Comparison of ENCODE assay signal across 23 cellular contexts in genomic region chr1:99816656-99817055, GRCh38. TPM values are rescaled to one million over a fixed set of nuclear protein-coding genes. Genes with fewer than 3 reads are reported as not detected.
DNase-seq lines count a peak whose midpoint lies in the region; ATAC-seq, FAIRE-seq and TF ChIP-seq lines count a peak whose summit lies in the region.
"Had no signal": no experiment of that assay in that cellular context is flagged by ENCODE, and none has a peak within 500 bp of the region (broad histone marks: within the 10 kb centered on the region; RNA-seq: fewer than 3 reads in every experiment).

No MANE protein-coding gene starts in this region.

- H3K27ac ChIP-seq in GM23338 (ENCODE audit: low read depth) (no peak overlapping the region), psoas muscle (peak overlapping the region; percentile 78), kidney (ENCODE audit: low read depth in 2 of 2, low read length in 2 of 2) (no peak overlapping the region)
- H3K27ac ChIP-seq: 22Rv1, BLaER1, C4-2B had no signal

- H3K9ac ChIP-seq in kidney (ENCODE audit: low read length in 2 of 2), result no peak overlapping the region
- H3K9ac ChIP-seq: BLaER1 had no signal

- H3K4me1 Mint-ChIP-seq in GM23338 (peaks cover 3% of the 10 kb centered on the region; the same call in 2 of the 3 replicates), chondrocyte (ENCODE audit: low read depth) (no peaks in the 10 kb centered on the region)
- H3K4me1 Mint-ChIP-seq in stimulated activated effector memory CD8-positive, alpha-beta T cell treated with anti-CD3 and anti-CD28 coated beads, Interleukin-12 subunit alpha, Interleukin-12 subunit beta, amount 100 ng/mL, for 72 hours, result peaks cover 14% of the 10 kb centered on the region

- H3K27me3 Mint-ChIP-seq in GM23338 (ENCODE audit: insufficient read depth, low read depth, poor library complexity), result no peaks in the 10 kb centered on the region
- H3K27me3 Mint-ChIP-seq in chondrocyte (ENCODE audit: low read depth), result peaks cover 7% of the 10 kb centered on the region

- no peak overlapping the region for H3K4me2 ChIP-seq in GM23338
- H3K4me2 ChIP-seq: BLaER1 had no signal

- no peak overlapping the region for H3K4me3 ChIP-seq in GM23338
- H3K4me3 ChIP-seq in psoas muscle, result no peak overlapping the region
- H3K4me3 ChIP-seq in kidney (ENCODE audit: low read length in 2 of 2), result no peak overlapping the region
- H3K4me3 ChIP-seq: BLaER1, GM12878 had no signal

- no peaks in the 10 kb centered on the region for H3F3A ChIP-seq in GM23338 (replicated peaks; ENCODE audit: low read depth)

- in situ Hi-C loops in GM13976 (cut with MboI; ENCODE audit: low sequenced_read_pairs, unreplicated experiment), result loop anchor here (10.0 kb wide), 1 partner anchor 318 kb away; the partner anchor contains the start of genes SASS6 and TRMT13

- 27 to 37% (median 28%) methylated on average over 8 of the region's 8 CpGs for WGBS in psoas muscle, 3 donors

- H2AFZ ChIP-seq in GM23338, result peak overlapping the region; percentile 59; the same call in 1 of the 2 replicates

- H3K4me3 Mint-ChIP-seq in GM23338 (no peak overlapping the region), chondrocyte (ENCODE audit: unreplicated experiment) (no peak overlapping the region)
- no peak overlapping the region for H3K4me3 Mint-ChIP-seq in stimulated activated effector memory CD8-positive, alpha-beta T cell treated with anti-CD3 and anti-CD28 coated beads, Interleukin-12 subunit alpha, Interleukin-12 subunit beta, amount 100 ng/mL, for 72 hours
- H3K4me3 Mint-ChIP-seq: B cell; CD4-positive, CD25-positive, alpha-beta regulatory T cell; CD8-positive, alpha-beta T cell had no signal

- DNase-seq in GM23338 (ENCODE audit: low spot score) (no peak), left kidney (ENCODE audit: low read depth, low spot score) (peak; percentile 3), psoas muscle (peak in 1 of 2 donors; percentile 61), kidney (no peak), chondrocyte (ENCODE audit: low spot score) (no peak), GM13976 (ENCODE audit: low spot score) (no peak)
- DNase-seq in stimulated activated effector memory CD8-positive, alpha-beta T cell treated with anti-CD3 and anti-CD28 coated beads, Interleukin-12 subunit alpha, Interleukin-12 subunit beta, amount 100 ng/mL, for 72 hours (ENCODE audit: low spot score in 2 of 2), result no peak
- DNase-seq: Caco-2; CD4-positive, CD25-positive, alpha-beta regulatory T cell; CD8-positive, alpha-beta T cell; DMS153; DND-41; GOT3; HCEC 1CT had no signal

- no peaks in the 10 kb centered on the region for H3K36me3 ChIP-seq in GM23338 (ENCODE audit: insufficient read depth)
- no peaks in the 10 kb centered on the region for H3K36me3 ChIP-seq in psoas muscle (ENCODE audit: insufficient read depth in 1 of 2, low read depth in 1 of 2)
- H3K36me3 ChIP-seq in kidney (ENCODE audit: control insufficient read depth in 1 of 2, insufficient read depth in 2 of 2, low read length in 2 of 2), result no peaks in the 10 kb centered on the region
- H3K36me3 ChIP-seq: BLaER1 had no signal

- no peaks in the 10 kb centered on the region for H3K27me3 ChIP-seq in GM23338 (ENCODE audit: insufficient read depth)
- no peaks in the 10 kb centered on the region for H3K27me3 ChIP-seq in psoas muscle (ENCODE audit: insufficient read depth in 3 of 3, low read length in 2 of 3)
- H3K27me3 ChIP-seq: BLaER1 had no signal

- H3K36me3 Mint-ChIP-seq in GM23338 (ENCODE audit: low read depth), result no peaks in the 10 kb centered on the region
- H3K36me3 Mint-ChIP-seq in stimulated activated effector memory CD8-positive, alpha-beta T cell treated with anti-CD3 and anti-CD28 coated beads, Interleukin-12 subunit alpha, Interleukin-12 subunit beta, amount 100 ng/mL, for 72 hours, result no peaks in the 10 kb centered on the region
- H3K36me3 Mint-ChIP-seq in chondrocyte (ENCODE audit: low read depth), result no peaks in the 10 kb centered on the region
- H3K36me3 Mint-ChIP-seq: CD4-positive, CD25-positive, alpha-beta regulatory T cell; CD8-positive, alpha-beta T cell had no signal

- H3K4me1 ChIP-seq in GM23338 (ENCODE audit: insufficient read depth), result no peaks in the 10 kb centered on the region
- H3K4me1 ChIP-seq in psoas muscle, result peaks cover 29% of the 10 kb centered on the region
- no peaks in the 10 kb centered on the region for H3K4me1 ChIP-seq in kidney (ENCODE audit: control insufficient read depth in 1 of 2, insufficient read depth in 1 of 2, low read depth in 1 of 2, low read length in 2 of 2)
- H3K4me1 ChIP-seq: Caco-2 had no signal

- no peaks in the 10 kb centered on the region for H3K79me2 ChIP-seq in GM23338 (replicated peaks; ENCODE audit: insufficient read depth)

- ATAC-seq in GM23338 (no peak), psoas muscle (peak; percentile 57 to 83 (median 70))
- ATAC-seq in stimulated activated effector memory CD8-positive, alpha-beta T cell treated with anti-CD3 and anti-CD28 coated beads, Interleukin-12 subunit alpha, Interleukin-12 subunit beta, amount 100 ng/mL, for 72 hours, result no peak
- ATAC-seq: CD8-positive, alpha-beta T cell; GM12878 had no signal

- no peak for FAIRE-seq in kidney (lab: Jason Lieb, UNC)
- FAIRE-seq: A204.1, G401.6, GM12878, GM18507, H54 had no signal

- intact Hi-C loops in psoas muscle (cut with DNase I) (loop anchor here in 1 of 2 donors (5.0 kb wide), 1 partner anchor 36 kb away; the partner anchor contains the start of gene AGL), kidney (cut with DNase I) (no loop called here)

- no peaks in the 10 kb centered on the region for H3K9me2 ChIP-seq in GM23338 (ENCODE audit: insufficient read depth)

- H3K27ac Mint-ChIP-seq in GM23338 (no peak overlapping the region), chondrocyte (ENCODE audit: unreplicated experiment) (no peak overlapping the region)
- peak overlapping the region; percentile 30 for H3K27ac Mint-ChIP-seq in stimulated activated effector memory CD8-positive, alpha-beta T cell treated with anti-CD3 and anti-CD28 coated beads, Interleukin-12 subunit alpha, Interleukin-12 subunit beta, amount 100 ng/mL, for 72 hours
- H3K27ac Mint-ChIP-seq: B cell; CD4-positive, CD25-positive, alpha-beta regulatory T cell; CD8-positive, alpha-beta T cell had no signal

- H3K9me3 Mint-ChIP-seq in GM23338 (no peaks in the 10 kb centered on the region), chondrocyte (ENCODE audit: low read depth) (no peaks in the 10 kb centered on the region)
- H3K9me3 Mint-ChIP-seq in stimulated activated effector memory CD8-positive, alpha-beta T cell treated with anti-CD3 and anti-CD28 coated beads, Interleukin-12 subunit alpha, Interleukin-12 subunit beta, amount 100 ng/mL, for 72 hours, result no peaks in the 10 kb centered on the region
- H3K9me3 Mint-ChIP-seq: CD4-positive, CD25-positive, alpha-beta regulatory T cell; CD8-positive, alpha-beta T cell had no signal

- H4K20me1 ChIP-seq in GM23338 (replicated peaks; ENCODE audit: insufficient read depth), result no peaks in the 10 kb centered on the region
- H4K20me1 ChIP-seq: BLaER1 had no signal

- H3K9me3 ChIP-seq in psoas muscle (no peaks in the 10 kb centered on the region), kidney (ENCODE audit: control insufficient read depth in 1 of 2, low read length in 2 of 2) (no peaks in the 10 kb centered on the region)
- H3K9me3 ChIP-seq: BLaER1, Caco-2 had no signal

- TF ChIP-seq CTCF in GM23338 (conservative IDR thresholded peaks at IDR 0.05; ENCODE audit: low read depth in 2 of 2) (no peak), psoas muscle (IDR thresholded peaks at IDR 0.05) (no peak), kidney (IDR thresholded peaks at IDR 0.05; ENCODE audit: borderline replicate concordance, extremely low read depth, insufficient read depth) (no peak), chondrocyte (IDR thresholded peaks at IDR 0.05) (no peak), GM13976 (IDR thresholded peaks at IDR 0.05; ENCODE audit: borderline replicate concordance, control extremely low read depth, extremely low read depth, insufficient read depth, missing control alignments) (no peak)

TF ChIP-seq in GM23338, 12 proteins besides CTCF, POLR2A, EP300 and RAD21 (continues in another document):
- TF ChIP-seq JUNB (IDR thresholded peaks at IDR 0.05; ENCODE audit: unreplicated experiment), result no peak
- TF ChIP-seq REST (IDR thresholded peaks at IDR 0.05; ENCODE audit: unreplicated experiment), result no peak

RNA-seq across cellular contexts. Expression of gene AGL, which starts 33.5 kb away (rescaled TPM):
- total RNA-seq in GM23338 (2014; rRNA removed; shearing (Covaris generic)), result 22.9 and 30.6 TPM in 2 replicates
- 11.8 and 13.4 TPM in 2 replicates for polyA plus RNA-seq in GM23338 (2016; fragmentation: Nextera tagmentation; extraction: Ambion mirVana)
- 100 to 1,000 TPM; 110 to 159 (median 116) TPM for total RNA-seq in psoas muscle
- 10 to 100 TPM in 2 of 3 donors, 1 to 10 TPM in 1; 8.4 to 82.7 (median 33.7) TPM for polyA plus RNA-seq in psoas muscle
- total RNA-seq in kidney, result 19.8 TPM
- 9.1 TPM for polyA plus RNA-seq in kidney (ENCODE audit: insufficient read depth, low read depth, low replicate concordance)
- total RNA-seq in chondrocyte, result 12.6 to 16.5 TPM (median 13.5 TPM) in 3 replicates

RNA-seq across cellular contexts. Expression of gene FRRS1, which starts 50.2 kb away (rescaled TPM):
- 3.7 and 6.8 TPM in 2 replicates for total RNA-seq in GM23338 (2014; rRNA removed; shearing (Covaris generic))
- 0.09 and 0.34 TPM in 2 replicates for polyA plus RNA-seq in GM23338 (2016; fragmentation: Nextera tagmentation; extraction: Ambion mirVana)
- 1 to 10 TPM; 2.4 to 4.1 (median 3.2) TPM for total RNA-seq in psoas muscle
- 1 to 10 TPM in 2 of 3 donors, under 1 TPM in 1; 0.34 to 3.1 (median 2.5) TPM for polyA plus RNA-seq in psoas muscle
- 7.4 TPM for total RNA-seq in kidney
- polyA plus RNA-seq in kidney (ENCODE audit: insufficient read depth, low read depth, low replicate concordance), result 1.0 TPM
- total RNA-seq in chondrocyte, result 2.0 to 5.2 TPM (median 2.2 TPM) in 3 replicates

Comparison
In these comparisons a context has a peak if more than half of its experiments do, and no peak if none do; other contexts are left out.
1. ATAC-seq: peak in psoas muscle (4 of 4); none in GM23338 (single experiment) and stimulated activated effector memory CD8-positive, alpha-beta T cell treated with anti-CD3 and anti-CD28 coated beads, Interleukin-12 subunit alpha, Interleukin-12 subunit beta, amount 100 ng/mL, for 72 hours (single experiment).